1 cellular context compared by ENCODE assay signal in the genomic region with DNA sequence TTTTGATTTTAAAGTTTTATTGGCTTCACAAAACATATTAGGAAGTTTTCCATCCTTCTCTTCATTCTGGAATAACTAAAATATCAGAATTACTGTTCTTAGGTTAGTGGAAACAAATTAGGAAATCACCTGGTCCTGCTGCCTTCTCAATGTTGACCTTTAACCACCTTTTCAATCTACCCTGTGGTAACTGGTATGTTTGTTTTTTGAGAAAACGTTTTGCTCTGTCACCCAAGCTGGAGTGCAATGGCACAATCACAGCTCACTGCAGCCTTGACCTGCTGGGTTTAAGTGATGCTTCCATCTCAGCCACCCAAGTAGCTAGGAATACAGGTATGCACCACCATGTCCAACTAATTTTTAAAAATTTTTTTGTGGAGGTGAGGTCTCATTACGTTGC.
TF ChIP-seq lines count a peak whose summit lies in the region.

No MANE protein-coding gene starts in this region.

TF ChIP-seq in HepG2, 621 proteins besides CTCF, POLR2A, EP300 and RAD21 (continued from another document and continues in another):
- TF ChIP-seq, protein P1, sequence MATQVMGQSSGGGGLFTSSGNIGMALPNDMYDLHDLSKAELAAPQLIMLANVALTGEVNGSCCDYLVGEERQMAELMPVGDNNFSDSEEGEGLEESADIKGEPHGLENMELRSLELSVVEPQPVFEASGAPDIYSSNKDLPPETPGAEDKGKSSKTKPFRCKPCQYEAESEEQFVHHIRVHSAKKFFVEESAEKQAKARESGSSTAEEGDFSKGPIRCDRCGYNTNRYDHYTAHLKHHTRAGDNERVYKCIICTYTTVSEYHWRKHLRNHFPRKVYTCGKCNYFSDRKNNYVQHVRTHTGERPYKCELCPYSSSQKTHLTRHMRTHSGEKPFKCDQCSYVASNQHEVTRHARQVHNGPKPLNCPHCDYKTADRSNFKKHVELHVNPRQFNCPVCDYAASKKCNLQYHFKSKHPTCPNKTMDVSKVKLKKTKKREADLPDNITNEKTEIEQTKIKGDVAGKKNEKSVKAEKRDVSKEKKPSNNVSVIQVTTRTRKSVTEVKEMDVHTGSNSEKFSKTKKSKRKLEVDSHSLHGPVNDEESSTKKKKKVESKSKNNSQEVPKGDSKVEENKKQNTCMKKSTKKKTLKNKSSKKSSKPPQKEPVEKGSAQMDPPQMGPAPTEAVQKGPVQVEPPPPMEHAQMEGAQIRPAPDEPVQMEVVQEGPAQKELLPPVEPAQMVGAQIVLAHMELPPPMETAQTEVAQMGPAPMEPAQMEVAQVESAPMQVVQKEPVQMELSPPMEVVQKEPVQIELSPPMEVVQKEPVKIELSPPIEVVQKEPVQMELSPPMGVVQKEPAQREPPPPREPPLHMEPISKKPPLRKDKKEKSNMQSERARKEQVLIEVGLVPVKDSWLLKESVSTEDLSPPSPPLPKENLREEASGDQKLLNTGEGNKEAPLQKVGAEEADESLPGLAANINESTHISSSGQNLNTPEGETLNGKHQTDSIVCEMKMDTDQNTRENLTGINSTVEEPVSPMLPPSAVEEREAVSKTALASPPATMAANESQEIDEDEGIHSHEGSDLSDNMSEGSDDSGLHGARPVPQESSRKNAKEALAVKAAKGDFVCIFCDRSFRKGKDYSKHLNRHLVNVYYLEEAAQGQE (IDR thresholded peaks at IDR 0.05; ENCODE audit: borderline replicate concordance in 1 of 2, low read depth in 1 of 2, low read length in 2 of 2) = no peak
- TF ChIP-seq, protein P2, sequence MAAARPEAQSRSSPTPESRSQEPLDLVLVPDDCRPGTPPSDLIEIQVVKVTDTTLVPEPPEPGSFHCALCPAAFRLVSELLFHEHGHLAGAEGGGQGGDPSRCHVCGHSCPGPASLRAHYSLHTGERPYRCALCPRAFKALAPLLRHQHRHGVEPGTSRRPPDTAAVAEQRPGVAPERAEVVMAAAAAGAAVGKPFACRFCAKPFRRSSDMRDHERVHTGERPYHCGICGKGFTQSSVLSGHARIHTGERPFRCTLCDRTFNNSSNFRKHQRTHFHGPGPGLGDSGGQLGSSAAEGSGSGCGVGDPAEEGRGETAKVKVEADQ (CRISPR knock-in tag; IDR thresholded peaks at IDR 0.05; ENCODE audit: borderline replicate concordance) = peak; percentile 91; the same call in 1 of the 2 replicates
- TF ChIP-seq, protein P3, sequence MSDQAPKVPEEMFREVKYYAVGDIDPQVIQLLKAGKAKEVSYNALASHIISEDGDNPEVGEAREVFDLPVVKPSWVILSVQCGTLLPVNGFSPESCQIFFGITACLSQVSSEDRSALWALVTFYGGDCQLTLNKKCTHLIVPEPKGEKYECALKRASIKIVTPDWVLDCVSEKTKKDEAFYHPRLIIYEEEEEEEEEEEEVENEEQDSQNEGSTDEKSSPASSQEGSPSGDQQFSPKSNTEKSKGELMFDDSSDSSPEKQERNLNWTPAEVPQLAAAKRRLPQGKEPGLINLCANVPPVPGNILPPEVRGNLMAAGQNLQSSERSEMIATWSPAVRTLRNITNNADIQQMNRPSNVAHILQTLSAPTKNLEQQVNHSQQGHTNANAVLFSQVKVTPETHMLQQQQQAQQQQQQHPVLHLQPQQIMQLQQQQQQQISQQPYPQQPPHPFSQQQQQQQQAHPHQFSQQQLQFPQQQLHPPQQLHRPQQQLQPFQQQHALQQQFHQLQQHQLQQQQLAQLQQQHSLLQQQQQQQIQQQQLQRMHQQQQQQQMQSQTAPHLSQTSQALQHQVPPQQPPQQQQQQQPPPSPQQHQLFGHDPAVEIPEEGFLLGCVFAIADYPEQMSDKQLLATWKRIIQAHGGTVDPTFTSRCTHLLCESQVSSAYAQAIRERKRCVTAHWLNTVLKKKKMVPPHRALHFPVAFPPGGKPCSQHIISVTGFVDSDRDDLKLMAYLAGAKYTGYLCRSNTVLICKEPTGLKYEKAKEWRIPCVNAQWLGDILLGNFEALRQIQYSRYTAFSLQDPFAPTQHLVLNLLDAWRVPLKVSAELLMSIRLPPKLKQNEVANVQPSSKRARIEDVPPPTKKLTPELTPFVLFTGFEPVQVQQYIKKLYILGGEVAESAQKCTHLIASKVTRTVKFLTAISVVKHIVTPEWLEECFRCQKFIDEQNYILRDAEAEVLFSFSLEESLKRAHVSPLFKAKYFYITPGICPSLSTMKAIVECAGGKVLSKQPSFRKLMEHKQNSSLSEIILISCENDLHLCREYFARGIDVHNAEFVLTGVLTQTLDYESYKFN (CRISPR knock-in tag; conservative IDR thresholded peaks at IDR 0.05) = peak; percentile 71
- no peak for TF ChIP-seq CBX1 (IDR thresholded peaks at IDR 0.05; ENCODE audit: low read depth)
- TF ChIP-seq, protein P4, sequence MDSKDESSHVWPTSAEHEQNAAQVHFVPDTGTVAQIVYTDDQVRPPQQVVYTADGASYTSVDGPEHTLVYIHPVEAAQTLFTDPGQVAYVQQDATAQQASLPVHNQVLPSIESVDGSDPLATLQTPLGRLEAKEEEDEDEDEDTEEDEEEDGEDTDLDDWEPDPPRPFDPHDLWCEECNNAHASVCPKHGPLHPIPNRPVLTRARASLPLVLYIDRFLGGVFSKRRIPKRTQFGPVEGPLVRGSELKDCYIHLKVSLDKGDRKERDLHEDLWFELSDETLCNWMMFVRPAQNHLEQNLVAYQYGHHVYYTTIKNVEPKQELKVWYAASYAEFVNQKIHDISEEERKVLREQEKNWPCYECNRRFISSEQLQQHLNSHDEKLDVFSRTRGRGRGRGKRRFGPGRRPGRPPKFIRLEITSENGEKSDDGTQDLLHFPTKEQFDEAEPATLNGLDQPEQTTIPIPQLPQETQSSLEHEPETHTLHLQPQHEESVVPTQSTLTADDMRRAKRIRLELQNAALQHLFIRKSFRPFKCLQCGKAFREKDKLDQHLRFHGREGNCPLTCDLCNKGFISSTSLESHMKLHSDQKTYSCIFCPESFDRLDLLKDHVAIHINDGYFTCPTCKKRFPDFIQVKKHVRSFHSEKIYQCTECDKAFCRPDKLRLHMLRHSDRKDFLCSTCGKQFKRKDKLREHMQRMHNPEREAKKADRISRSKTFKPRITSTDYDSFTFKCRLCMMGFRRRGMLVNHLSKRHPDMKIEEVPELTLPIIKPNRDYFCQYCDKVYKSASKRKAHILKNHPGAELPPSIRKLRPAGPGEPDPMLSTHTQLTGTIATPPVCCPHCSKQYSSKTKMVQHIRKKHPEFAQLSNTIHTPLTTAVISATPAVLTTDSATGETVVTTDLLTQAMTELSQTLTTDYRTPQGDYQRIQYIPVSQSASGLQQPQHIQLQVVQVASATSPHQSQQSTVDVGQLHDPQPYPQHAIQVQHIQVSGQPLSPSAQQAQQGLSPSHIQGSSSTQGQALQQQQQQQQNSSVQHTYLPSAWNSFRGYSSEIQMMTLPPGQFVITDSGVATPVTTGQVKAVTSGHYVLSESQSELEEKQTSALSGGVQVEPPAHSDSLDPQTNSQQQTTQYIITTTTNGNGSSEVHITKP (CRISPR knock-in tag; IDR thresholded peaks at IDR 0.05; ENCODE audit: low read depth) = 0 out of 2 replicates have a peak, but pooled peaks have one; percentile 32
- TF ChIP-seq, protein P5, sequence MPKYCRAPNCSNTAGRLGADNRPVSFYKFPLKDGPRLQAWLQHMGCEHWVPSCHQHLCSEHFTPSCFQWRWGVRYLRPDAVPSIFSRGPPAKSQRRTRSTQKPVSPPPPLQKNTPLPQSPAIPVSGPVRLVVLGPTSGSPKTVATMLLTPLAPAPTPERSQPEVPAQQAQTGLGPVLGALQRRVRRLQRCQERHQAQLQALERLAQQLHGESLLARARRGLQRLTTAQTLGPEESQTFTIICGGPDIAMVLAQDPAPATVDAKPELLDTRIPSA (CRISPR knock-in tag; IDR thresholded peaks at IDR 0.05; ENCODE audit: borderline replicate concordance) = no peak
- no peak for TF ChIP-seq HMGA1 (CRISPR knock-in tag; conservative IDR thresholded peaks at IDR 0.05)
- TF ChIP-seq MIER3 (CRISPR knock-in tag; IDR thresholded peaks at IDR 0.05; ENCODE audit: borderline replicate concordance) = peak; percentile 61; the same call in 1 of the 2 replicates
- TF ChIP-seq, protein P6, sequence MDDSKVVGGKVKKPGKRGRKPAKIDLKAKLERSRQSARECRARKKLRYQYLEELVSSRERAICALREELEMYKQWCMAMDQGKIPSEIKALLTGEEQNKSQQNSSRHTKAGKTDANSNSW (CRISPR knock-in tag; IDR thresholded peaks at IDR 0.05; ENCODE audit: borderline replicate concordance) = no peak
- TF ChIP-seq ZBTB20 (CRISPR knock-in tag; IDR thresholded peaks at IDR 0.05; ENCODE audit: borderline replicate concordance, low read depth) = no peak
- TF ChIP-seq, protein P7, sequence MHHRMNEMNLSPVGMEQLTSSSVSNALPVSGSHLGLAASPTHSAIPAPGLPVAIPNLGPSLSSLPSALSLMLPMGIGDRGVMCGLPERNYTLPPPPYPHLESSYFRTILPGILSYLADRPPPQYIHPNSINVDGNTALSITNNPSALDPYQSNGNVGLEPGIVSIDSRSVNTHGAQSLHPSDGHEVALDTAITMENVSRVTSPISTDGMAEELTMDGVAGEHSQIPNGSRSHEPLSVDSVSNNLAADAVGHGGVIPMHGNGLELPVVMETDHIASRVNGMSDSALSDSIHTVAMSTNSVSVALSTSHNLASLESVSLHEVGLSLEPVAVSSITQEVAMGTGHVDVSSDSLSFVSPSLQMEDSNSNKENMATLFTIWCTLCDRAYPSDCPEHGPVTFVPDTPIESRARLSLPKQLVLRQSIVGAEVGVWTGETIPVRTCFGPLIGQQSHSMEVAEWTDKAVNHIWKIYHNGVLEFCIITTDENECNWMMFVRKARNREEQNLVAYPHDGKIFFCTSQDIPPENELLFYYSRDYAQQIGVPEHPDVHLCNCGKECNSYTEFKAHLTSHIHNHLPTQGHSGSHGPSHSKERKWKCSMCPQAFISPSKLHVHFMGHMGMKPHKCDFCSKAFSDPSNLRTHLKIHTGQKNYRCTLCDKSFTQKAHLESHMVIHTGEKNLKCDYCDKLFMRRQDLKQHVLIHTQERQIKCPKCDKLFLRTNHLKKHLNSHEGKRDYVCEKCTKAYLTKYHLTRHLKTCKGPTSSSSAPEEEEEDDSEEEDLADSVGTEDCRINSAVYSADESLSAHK (CRISPR knock-in tag; IDR thresholded peaks at IDR 0.05; ENCODE audit: borderline replicate concordance) = no peak
- peak; percentile 42; the same call in 1 of the 2 replicates for TF ChIP-seq SIX1 (CRISPR knock-in tag; IDR thresholded peaks at IDR 0.05; ENCODE audit: borderline replicate concordance)
- no peak for TF ChIP-seq ZNF605 (CRISPR knock-in tag; IDR thresholded peaks at IDR 0.05)
- TF ChIP-seq, protein P8, sequence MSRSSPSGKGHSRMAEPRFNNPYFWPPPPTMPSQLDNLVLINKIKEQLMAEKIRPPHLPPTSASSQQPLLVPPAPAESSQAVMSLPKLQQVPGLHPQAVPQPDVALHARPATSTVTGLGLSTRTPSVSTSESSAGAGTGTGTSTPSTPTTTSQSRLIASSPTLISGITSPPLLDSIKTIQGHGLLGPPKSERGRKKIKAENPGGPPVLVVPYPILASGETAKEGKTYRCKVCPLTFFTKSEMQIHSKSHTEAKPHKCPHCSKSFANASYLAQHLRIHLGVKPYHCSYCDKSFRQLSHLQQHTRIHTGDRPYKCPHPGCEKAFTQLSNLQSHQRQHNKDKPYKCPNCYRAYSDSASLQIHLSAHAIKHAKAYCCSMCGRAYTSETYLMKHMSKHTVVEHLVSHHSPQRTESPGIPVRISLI (CRISPR knock-in tag; IDR thresholded peaks at IDR 0.05; ENCODE audit: borderline replicate concordance) = 0 out of 2 replicates have a peak, but pooled peaks have one; percentile 34
- no peak for TF ChIP-seq NONO (IDR thresholded peaks at IDR 0.05)
- TF ChIP-seq NONO (CRISPR knock-in tag; conservative IDR thresholded peaks at IDR 0.05) = 0 out of 2 replicates have a peak, but pooled peaks have one; percentile 24
- no peak for TF ChIP-seq RORA (CRISPR knock-in tag; IDR thresholded peaks at IDR 0.05)
- no peak for TF ChIP-seq YY1 (IDR thresholded peaks at IDR 0.05; ENCODE audit: insufficient read depth, insufficient replicate concordance, low read depth, low read length)
- TF ChIP-seq ZNF460 (CRISPR knock-in tag; IDR thresholded peaks at IDR 0.05; ENCODE audit: borderline replicate concordance) = peak; percentile 51; the same call in 1 of the 2 replicates
- TF ChIP-seq, protein P9, sequence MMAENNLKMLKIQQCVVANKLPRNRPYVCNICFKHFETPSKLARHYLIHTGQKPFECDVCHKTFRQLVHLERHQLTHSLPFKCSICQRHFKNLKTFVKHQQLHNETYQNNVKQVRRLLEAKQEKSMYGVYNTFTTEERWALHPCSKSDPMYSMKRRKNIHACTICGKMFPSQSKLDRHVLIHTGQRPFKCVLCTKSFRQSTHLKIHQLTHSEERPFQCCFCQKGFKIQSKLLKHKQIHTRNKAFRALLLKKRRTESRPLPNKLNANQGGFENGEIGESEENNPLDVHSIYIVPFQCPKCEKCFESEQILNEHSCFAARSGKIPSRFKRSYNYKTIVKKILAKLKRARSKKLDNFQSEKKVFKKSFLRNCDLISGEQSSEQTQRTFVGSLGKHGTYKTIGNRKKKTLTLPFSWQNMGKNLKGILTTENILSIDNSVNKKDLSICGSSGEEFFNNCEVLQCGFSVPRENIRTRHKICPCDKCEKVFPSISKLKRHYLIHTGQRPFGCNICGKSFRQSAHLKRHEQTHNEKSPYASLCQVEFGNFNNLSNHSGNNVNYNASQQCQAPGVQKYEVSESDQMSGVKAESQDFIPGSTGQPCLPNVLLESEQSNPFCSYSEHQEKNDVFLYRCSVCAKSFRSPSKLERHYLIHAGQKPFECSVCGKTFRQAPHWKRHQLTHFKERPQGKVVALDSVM (CRISPR knock-in tag; IDR thresholded peaks at IDR 0.05) = peak; percentile 83; the same call in 1 of the 2 replicates
- TF ChIP-seq, protein P10, sequence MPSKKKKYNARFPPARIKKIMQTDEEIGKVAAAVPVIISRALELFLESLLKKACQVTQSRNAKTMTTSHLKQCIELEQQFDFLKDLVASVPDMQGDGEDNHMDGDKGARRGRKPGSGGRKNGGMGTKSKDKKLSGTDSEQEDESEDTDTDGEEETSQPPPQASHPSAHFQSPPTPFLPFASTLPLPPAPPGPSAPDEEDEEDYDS (CRISPR knock-in tag; IDR thresholded peaks at IDR 0.05) = no peak
- TF ChIP-seq, protein P11, sequence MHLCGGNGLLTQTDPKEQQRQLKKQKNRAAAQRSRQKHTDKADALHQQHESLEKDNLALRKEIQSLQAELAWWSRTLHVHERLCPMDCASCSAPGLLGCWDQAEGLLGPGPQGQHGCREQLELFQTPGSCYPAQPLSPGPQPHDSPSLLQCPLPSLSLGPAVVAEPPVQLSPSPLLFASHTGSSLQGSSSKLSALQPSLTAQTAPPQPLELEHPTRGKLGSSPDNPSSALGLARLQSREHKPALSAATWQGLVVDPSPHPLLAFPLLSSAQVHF (CRISPR knock-in tag; IDR thresholded peaks at IDR 0.05) = no peak
- peak; percentile 30; the same call in 1 of the 2 replicates for TF ChIP-seq FOXC1 (CRISPR knock-in tag; IDR thresholded peaks at IDR 0.05; ENCODE audit: borderline replicate concordance)
- TF ChIP-seq, protein P12, sequence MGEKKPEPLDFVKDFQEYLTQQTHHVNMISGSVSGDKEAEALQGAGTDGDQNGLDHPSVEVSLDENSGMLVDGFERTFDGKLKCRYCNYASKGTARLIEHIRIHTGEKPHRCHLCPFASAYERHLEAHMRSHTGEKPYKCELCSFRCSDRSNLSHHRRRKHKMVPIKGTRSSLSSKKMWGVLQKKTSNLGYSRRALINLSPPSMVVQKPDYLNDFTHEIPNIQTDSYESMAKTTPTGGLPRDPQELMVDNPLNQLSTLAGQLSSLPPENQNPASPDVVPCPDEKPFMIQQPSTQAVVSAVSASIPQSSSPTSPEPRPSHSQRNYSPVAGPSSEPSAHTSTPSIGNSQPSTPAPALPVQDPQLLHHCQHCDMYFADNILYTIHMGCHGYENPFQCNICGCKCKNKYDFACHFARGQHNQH (CRISPR knock-in tag; IDR thresholded peaks at IDR 0.05) = peak; percentile 34; the same call in 1 of the 2 replicates
